ENCODE assay signal across 1 cellular context in genomic region chr1:114189398-114189797, GRCh38.
A peak's percentile ranks its signal among the peaks of the same experiment; 100 is the strongest.
TF ChIP-seq lines count a peak whose summit lies in the region.

No MANE protein-coding gene starts in this region.

TF ChIP-seq in K562, 482 proteins besides CTCF, POLR2A, EP300 and RAD21 (continued from another document):
- no peak for TF ChIP-seq CBX2 (IDR thresholded peaks at IDR 0.05; ENCODE audit: insufficient read depth, low read length, poor library complexity, severe bottlenecking)
- no peak for TF ChIP-seq NCOA6 (IDR thresholded peaks at IDR 0.05)
- no peak for TF ChIP-seq SIX5 (IDR thresholded peaks at IDR 0.05; ENCODE audit: borderline replicate concordance in 1 of 2, insufficient read depth in 1 of 2, low read depth in 1 of 2, low read length in 2 of 2)
- no peak for TF ChIP-seq STAT6 (CRISPR knock-in tag; IDR thresholded peaks at IDR 0.05)
- no peak for TF ChIP-seq PBX2 (CRISPR knock-in tag; IDR thresholded peaks at IDR 0.05; ENCODE audit: low read depth)
- peak; percentile 90 for TF ChIP-seq PBX2 (tag; conservative IDR thresholded peaks at IDR 0.05; ENCODE audit: low read depth)
- TF ChIP-seq BRD9 (IDR thresholded peaks at IDR 0.05; ENCODE audit: low read depth, partially characterized antibody) = no peak
- TF ChIP-seq MYNN (IDR thresholded peaks at IDR 0.05) = no peak
- TF ChIP-seq MYNN (CRISPR knock-in tag; IDR thresholded peaks at IDR 0.05) = no peak
- no peak for TF ChIP-seq ASH1L (IDR thresholded peaks at IDR 0.05; ENCODE audit: borderline replicate concordance, low read depth, partially characterized antibody)
- no peak for TF ChIP-seq RCOR1 (IDR thresholded peaks at IDR 0.05; ENCODE audit: borderline replicate concordance in 1 of 2, low read depth in 2 of 2, low read length in 2 of 2)
- TF ChIP-seq KDM5B (IDR thresholded peaks at IDR 0.05; ENCODE audit: insufficient replicate concordance, low read depth, low read length) = no peak
- TF ChIP-seq ZNF408 (CRISPR knock-in tag; IDR thresholded peaks at IDR 0.05; ENCODE audit: low read depth) = no peak
- peak; percentile 74 for TF ChIP-seq CBFA2T3 (IDR thresholded peaks at IDR 0.05)
- peak; percentile 61 for TF ChIP-seq MEIS2 (IDR thresholded peaks at IDR 0.05; ENCODE audit: partially characterized antibody)
- TF ChIP-seq SMARCE1 (IDR thresholded peaks at IDR 0.05) = no peak
- TF ChIP-seq NRF1 (conservative IDR thresholded peaks at IDR 0.05 in 1 of 2, IDR thresholded peaks at IDR 0.05 in 1 of 2) = no peak
- no peak for TF ChIP-seq GTF2F1 (IDR thresholded peaks at IDR 0.05; ENCODE audit: low read depth, low read length)
- peak; percentile 25; the same call in 1 of the 2 replicates for TF ChIP-seq TEAD4 (IDR thresholded peaks at IDR 0.05; ENCODE audit: low read length)
- no peak for TF ChIP-seq TEAD4 (CRISPR knock-in tag; IDR thresholded peaks at IDR 0.05; ENCODE audit: borderline replicate concordance)
- TF ChIP-seq ZNF217 (CRISPR knock-in tag; IDR thresholded peaks at IDR 0.05) = no peak
- TF ChIP-seq FOSL1 (tag; conservative IDR thresholded peaks at IDR 0.05) = no peak
- TF ChIP-seq ZNF124 (CRISPR knock-in tag; IDR thresholded peaks at IDR 0.05) = no peak
- TF ChIP-seq ARNT (IDR thresholded peaks at IDR 0.05) = no peak
- TF ChIP-seq ZNF668 (CRISPR knock-in tag; IDR thresholded peaks at IDR 0.05) = no peak
- TF ChIP-seq PKNOX1 (IDR thresholded peaks at IDR 0.05) = 0 out of 2 replicates have a peak, but pooled peaks have one; percentile 9
- TF ChIP-seq PATZ1 (CRISPR knock-in tag; IDR thresholded peaks at IDR 0.05; ENCODE audit: borderline replicate concordance) = no peak
- TF ChIP-seq NEUROD1 (IDR thresholded peaks at IDR 0.05; ENCODE audit: borderline replicate concordance, low read depth, low read length, partially characterized antibody) = no peak
- TF ChIP-seq SFPQ (IDR thresholded peaks at IDR 0.05; ENCODE audit: low read depth, low read length) = no peak
- TF ChIP-seq TARDBP (IDR thresholded peaks at IDR 0.05) = no peak
- peak; percentile 40 for TF ChIP-seq TCF3 (CRISPR knock-in tag; IDR thresholded peaks at IDR 0.05)
- no peak for TF ChIP-seq SP2 (IDR thresholded peaks at IDR 0.05; ENCODE audit: extremely low read depth, low read depth, low read length, poor library complexity, severe bottlenecking)
- TF ChIP-seq ARID1B (IDR thresholded peaks at IDR 0.05) = peak; percentile 52
- peak; percentile 54; the same call in 1 of the 2 replicates for TF ChIP-seq TAL1 (IDR thresholded peaks at IDR 0.05)
- no peak for TF ChIP-seq GTF2B (IDR thresholded peaks at IDR 0.05; ENCODE audit: extremely low read depth, insufficient read length)
- TF ChIP-seq ETS1 (conservative IDR thresholded peaks at IDR 0.05; ENCODE audit: control insufficient read depth, low read depth, low read length) = no peak
- TF ChIP-seq CBFA2T2 (conservative IDR thresholded peaks at IDR 0.05) = peak; percentile 42
- peak; percentile 63; the same call in 1 of the 2 replicates for TF ChIP-seq CUX1 (CRISPR knock-in tag; IDR thresholded peaks at IDR 0.05)
